In the genomic region with DNA sequence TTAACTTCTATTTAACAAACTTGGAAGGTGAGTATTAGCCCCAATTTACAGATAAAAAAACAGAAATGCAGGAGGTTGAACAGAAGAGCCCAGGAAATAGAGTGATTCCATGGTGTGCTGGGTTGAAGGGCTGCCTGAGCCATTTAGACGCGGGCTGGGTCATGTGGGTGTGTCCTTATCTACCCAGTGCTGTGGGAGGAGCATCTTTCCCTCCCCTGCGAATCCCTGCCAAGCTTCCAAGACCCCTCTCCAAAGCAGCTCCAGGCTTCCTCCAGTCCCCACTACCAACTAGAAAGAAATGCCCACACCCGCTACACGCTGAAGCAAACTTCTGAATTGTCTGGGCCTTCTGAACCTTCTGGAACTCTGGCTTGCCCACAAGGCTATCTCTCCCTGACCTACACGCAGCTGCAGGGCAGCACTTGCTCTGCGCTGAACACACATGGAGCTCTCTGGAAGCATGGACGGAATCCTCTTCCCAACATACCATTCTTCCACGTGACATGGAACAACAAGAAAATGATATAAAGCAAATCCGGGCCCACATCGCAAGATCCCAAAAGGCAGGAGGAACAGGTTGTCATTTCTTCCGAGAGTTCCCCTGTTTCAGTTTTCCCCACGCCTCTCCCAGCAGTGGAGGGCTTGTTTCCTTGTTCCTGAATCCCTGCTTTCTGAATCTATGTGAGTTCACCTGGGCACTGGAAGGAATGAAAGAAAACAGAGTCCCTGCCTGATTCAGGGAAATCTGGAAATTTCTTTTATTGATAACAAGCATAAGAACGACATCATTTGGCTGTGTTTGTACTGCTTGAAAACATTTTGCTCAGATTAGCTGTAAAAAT, we compare ENCODE assay signal across 2 cellular contexts.
TF ChIP-seq lines count a peak whose summit lies in the region.

No MANE protein-coding gene starts in this region.

TF ChIP-seq in GM12878, 131 proteins besides CTCF, POLR2A, EP300 and RAD21:
- TF ChIP-seq CEBPB (IDR thresholded peaks at IDR 0.05; ENCODE audit: borderline replicate concordance in 1 of 2, low read depth in 2 of 2, low read length in 2 of 2): no peak
- no peak for TF ChIP-seq FOXM1 (IDR thresholded peaks at IDR 0.05; ENCODE audit: low read depth, low read length)
- TF ChIP-seq EED (IDR thresholded peaks at IDR 0.05; ENCODE audit: low read depth): no peak
- no peak for TF ChIP-seq RELA (IDR thresholded peaks at IDR 0.05; ENCODE audit: borderline replicate concordance, partially characterized antibody)
- TF ChIP-seq, protein P1, sequence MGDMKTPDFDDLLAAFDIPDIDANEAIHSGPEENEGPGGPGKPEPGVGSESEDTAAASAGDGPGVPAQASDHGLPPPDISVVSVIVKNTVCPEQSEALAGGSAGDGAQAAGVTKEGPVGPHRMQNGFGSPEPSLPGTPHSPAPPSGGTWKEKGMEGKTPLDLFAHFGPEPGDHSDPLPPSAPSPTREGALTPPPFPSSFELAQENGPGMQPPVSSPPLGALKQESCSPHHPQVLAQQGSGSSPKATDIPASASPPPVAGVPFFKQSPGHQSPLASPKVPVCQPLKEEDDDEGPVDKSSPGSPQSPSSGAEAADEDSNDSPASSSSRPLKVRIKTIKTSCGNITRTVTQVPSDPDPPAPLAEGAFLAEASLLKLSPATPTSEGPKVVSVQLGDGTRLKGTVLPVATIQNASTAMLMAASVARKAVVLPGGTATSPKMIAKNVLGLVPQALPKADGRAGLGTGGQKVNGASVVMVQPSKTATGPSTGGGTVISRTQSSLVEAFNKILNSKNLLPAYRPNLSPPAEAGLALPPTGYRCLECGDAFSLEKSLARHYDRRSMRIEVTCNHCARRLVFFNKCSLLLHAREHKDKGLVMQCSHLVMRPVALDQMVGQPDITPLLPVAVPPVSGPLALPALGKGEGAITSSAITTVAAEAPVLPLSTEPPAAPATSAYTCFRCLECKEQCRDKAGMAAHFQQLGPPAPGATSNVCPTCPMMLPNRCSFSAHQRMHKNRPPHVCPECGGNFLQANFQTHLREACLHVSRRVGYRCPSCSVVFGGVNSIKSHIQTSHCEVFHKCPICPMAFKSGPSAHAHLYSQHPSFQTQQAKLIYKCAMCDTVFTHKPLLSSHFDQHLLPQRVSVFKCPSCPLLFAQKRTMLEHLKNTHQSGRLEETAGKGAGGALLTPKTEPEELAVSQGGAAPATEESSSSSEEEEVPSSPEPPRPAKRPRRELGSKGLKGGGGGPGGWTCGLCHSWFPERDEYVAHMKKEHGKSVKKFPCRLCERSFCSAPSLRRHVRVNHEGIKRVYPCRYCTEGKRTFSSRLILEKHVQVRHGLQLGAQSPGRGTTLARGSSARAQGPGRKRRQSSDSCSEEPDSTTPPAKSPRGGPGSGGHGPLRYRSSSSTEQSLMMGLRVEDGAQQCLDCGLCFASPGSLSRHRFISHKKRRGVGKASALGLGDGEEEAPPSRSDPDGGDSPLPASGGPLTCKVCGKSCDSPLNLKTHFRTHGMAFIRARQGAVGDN (IDR thresholded peaks at IDR 0.05): no peak
- no peak for TF ChIP-seq CBX5 (IDR thresholded peaks at IDR 0.05; ENCODE audit: low read depth)
- TF ChIP-seq, protein P2, sequence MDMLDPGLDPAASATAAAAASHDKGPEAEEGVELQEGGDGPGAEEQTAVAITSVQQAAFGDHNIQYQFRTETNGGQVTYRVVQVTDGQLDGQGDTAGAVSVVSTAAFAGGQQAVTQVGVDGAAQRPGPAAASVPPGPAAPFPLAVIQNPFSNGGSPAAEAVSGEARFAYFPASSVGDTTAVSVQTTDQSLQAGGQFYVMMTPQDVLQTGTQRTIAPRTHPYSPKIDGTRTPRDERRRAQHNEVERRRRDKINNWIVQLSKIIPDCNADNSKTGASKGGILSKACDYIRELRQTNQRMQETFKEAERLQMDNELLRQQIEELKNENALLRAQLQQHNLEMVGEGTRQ (IDR thresholded peaks at IDR 0.05; ENCODE audit: borderline replicate concordance, low read depth, low read length): no peak
- TF ChIP-seq MYC (IDR thresholded peaks at IDR 0.05; ENCODE audit: insufficient read depth, insufficient read length, insufficient replicate concordance, low read length, severe bottlenecking): no peak
- no peak for TF ChIP-seq ZNF384 (IDR thresholded peaks at IDR 0.05; ENCODE audit: borderline replicate concordance, low read depth, low read length)
- TF ChIP-seq, protein P3, sequence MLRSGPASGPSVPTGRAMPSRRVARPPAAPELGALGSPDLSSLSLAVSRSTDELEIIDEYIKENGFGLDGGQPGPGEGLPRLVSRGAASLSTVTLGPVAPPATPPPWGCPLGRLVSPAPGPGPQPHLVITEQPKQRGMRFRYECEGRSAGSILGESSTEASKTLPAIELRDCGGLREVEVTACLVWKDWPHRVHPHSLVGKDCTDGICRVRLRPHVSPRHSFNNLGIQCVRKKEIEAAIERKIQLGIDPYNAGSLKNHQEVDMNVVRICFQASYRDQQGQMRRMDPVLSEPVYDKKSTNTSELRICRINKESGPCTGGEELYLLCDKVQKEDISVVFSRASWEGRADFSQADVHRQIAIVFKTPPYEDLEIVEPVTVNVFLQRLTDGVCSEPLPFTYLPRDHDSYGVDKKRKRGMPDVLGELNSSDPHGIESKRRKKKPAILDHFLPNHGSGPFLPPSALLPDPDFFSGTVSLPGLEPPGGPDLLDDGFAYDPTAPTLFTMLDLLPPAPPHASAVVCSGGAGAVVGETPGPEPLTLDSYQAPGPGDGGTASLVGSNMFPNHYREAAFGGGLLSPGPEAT (IDR thresholded peaks at IDR 0.05; ENCODE audit: low read depth): no peak
- no peak for TF ChIP-seq YY1 (IDR thresholded peaks at IDR 0.05; ENCODE audit: low read depth, low read length)
- no peak for TF ChIP-seq CBFB (IDR thresholded peaks at IDR 0.05; ENCODE audit: low read depth)
- no peak for TF ChIP-seq BRCA1 (IDR thresholded peaks at IDR 0.05; ENCODE audit: low read depth, low read length)
- no peak for TF ChIP-seq NFYA (IDR thresholded peaks at IDR 0.05; ENCODE audit: borderline replicate concordance, low read depth, low read length)
- TF ChIP-seq ZNF24 (IDR thresholded peaks at IDR 0.05): no peak
- TF ChIP-seq CBX3 (IDR thresholded peaks at IDR 0.05; ENCODE audit: borderline replicate concordance, low read depth): no peak
- TF ChIP-seq, protein P4, sequence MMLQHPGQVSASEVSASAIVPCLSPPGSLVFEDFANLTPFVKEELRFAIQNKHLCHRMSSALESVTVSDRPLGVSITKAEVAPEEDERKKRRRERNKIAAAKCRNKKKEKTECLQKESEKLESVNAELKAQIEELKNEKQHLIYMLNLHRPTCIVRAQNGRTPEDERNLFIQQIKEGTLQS (IDR thresholded peaks at IDR 0.05; ENCODE audit: borderline replicate concordance, extremely low read depth, low read depth, low read length): no peak
- no peak for TF ChIP-seq TCF7 (IDR thresholded peaks at IDR 0.05; ENCODE audit: borderline replicate concordance)

TF ChIP-seq in liver, 16 proteins besides CTCF, POLR2A, EP300 and RAD21:
- TF ChIP-seq YY1 (IDR thresholded peaks at IDR 0.05) (no peak), RXRA (IDR thresholded peaks at IDR 0.05) (peak in 1 of 2 donors; percentile 55)
TF ChIP-seq in liver: peak in this region for 1.
